Comparison of ENCODE assay signal across 20 cellular contexts in genomic region chr3:81440666-81441065, GRCh38.
"Had no signal": no experiment of that assay in that cellular context is flagged by ENCODE, and none has a peak within 500 bp of the region (broad histone marks: within the 10 kb centered on the region; RNA-seq: fewer than 3 reads in every experiment).

No MANE protein-coding gene starts in this region.

- DNase-seq: colonic mucosa; cortex of kidney; effector CD8-positive, alpha-beta T cell; effector memory CD8-positive, alpha-beta T cell; endodermal cell; erythroblast; esophagus squamous epithelium; foreskin fibroblast; foreskin melanocyte; gastrocnemius medialis; glutamatergic neuron; head of caudate nucleus; heart right ventricle; hippocampal formation; left cardiac atrium; left lung; left ventricle myocardium superior; lower lobe of right lung; mesenchymal stem cell; mucosa of descending colon had no signal
